Comparison of ENCODE assay signal across 14 cellular contexts in genomic region chr2:232339121-232340081, GRCh38. TPM values are rescaled to one million over a fixed set of nuclear protein-coding genes. Genes with fewer than 3 reads are reported as not detected.
A peak's percentile ranks its signal among the peaks of the same experiment; 100 is the strongest.
DNase-seq lines count a peak whose midpoint lies in the region; ATAC-seq, FAIRE-seq and TF ChIP-seq lines count a peak whose summit lies in the region.
"Had no signal": no experiment of that assay in that cellular context is flagged by ENCODE, and none has a peak within 500 bp of the region (broad histone marks: within the 10 kb centered on the region; RNA-seq: fewer than 3 reads in every experiment).

No MANE protein-coding gene starts in this region.

- ATAC-seq in stimulated activated naive CD8-positive, alpha-beta T cell treated with anti-CD3 and anti-CD28 coated beads, Interleukin-15, amount 100 ng/mL, for 72 hours: no peak
- ATAC-seq in stimulated activated naive CD8-positive, alpha-beta T cell treated with anti-CD3 and anti-CD28 coated beads, Interleukin-15, Interleukin-2, amounts not matched to agents 100 U/mL and 50 U/mL, for 24 hours: no peak
- no peak for ATAC-seq in activated naive CD4-positive, alpha-beta T cell treated with anti-CD3 and anti-CD28 coated beads, Interleukin-2, amount 50 U/mL, for 72 hours
- ATAC-seq in HG03039 (IDR thresholded peaks at IDR 0.05; ENCODE audit: unreplicated experiment) (no peak), GM19035 (IDR thresholded peaks at IDR 0.05; ENCODE audit: unreplicated experiment) (no peak)
- ATAC-seq: stimulated activated memory B cell treated with anti-CD40 and anti-IgM and Interleukin-4, amounts not matched to agents 10 μg/mL and 1 μg/mL and 100 μg/mL, for 72 hours had no signal

- H3K36me3 ChIP-seq in keratinocyte (ENCODE audit: control insufficient read depth in 2 of 2, extremely low read depth in 1 of 2, insufficient read depth in 2 of 2, low read length in 2 of 2): peaks cover 0 to 1% of the 10 kb centered on the region in 2 experiments
- H3K36me3 ChIP-seq: Peyer's patch had no signal

- no peak overlapping the region for H3K4me2 ChIP-seq in keratinocyte (ENCODE audit: control insufficient read depth, extremely low read depth, insufficient read depth, low read depth, low read length)
- H3K4me2 ChIP-seq: BLaER1 treated with 17β-estradiol and CSF1 and Interleukin-3, amounts not matched to agents 10 nM and 100 nM had no signal

- FAIRE-seq in keratinocyte (lab: Jason Lieb, UNC): no peak

- H3K9me1 ChIP-seq in keratinocyte (ENCODE audit: control insufficient read depth, extremely low read depth, insufficient read depth, low read length): no peaks in the 10 kb centered on the region

- no peak overlapping the region for H3K4me3 ChIP-seq in keratinocyte (ENCODE audit: control insufficient read depth in 2 of 3, extremely low read depth in 1 of 3, insufficient read depth in 2 of 3, low read depth in 1 of 3, low read length in 3 of 3)
- H3K4me3 ChIP-seq: BLaER1 treated with 17β-estradiol and CSF1 and Interleukin-3, amounts not matched to agents 10 nM and 100 nM; Peyer's patch had no signal

- H3K4me1 Mint-ChIP-seq in stimulated activated naive CD8-positive, alpha-beta T cell treated with anti-CD3 and anti-CD28 coated beads, Interleukin-15, amount 100 ng/mL, for 72 hours: peaks cover 7% of the 10 kb centered on the region
- H3K4me1 Mint-ChIP-seq: stimulated activated memory B cell treated with anti-CD40 and anti-IgM and Interleukin-4, amounts not matched to agents 10 μg/mL and 1 μg/mL and 100 μg/mL, for 72 hours had no signal

- no peak for DNase-seq in stimulated activated naive CD8-positive, alpha-beta T cell treated with anti-CD3 and anti-CD28 coated beads, Interleukin-15, amount 100 ng/mL, for 72 hours
- DNase-seq in stimulated activated naive CD8-positive, alpha-beta T cell treated with anti-CD3 and anti-CD28 coated beads, Interleukin-15, Interleukin-2, amounts not matched to agents 100 U/mL and 50 U/mL, for 24 hours: no peak
- DNase-seq in activated naive CD4-positive, alpha-beta T cell treated with anti-CD3 and anti-CD28 coated beads, Interleukin-2, amount 50 U/mL, for 72 hours (ENCODE audit: low spot score in 2 of 2): peak in 1 of 2 donors; percentile 47
- DNase-seq in keratinocyte (ENCODE audit: low read depth, low spot score) (no peak), amniotic stem cell (lab: John Stamatoyannopoulos, UW) (no peak)
- no peak for DNase-seq in central memory CD4-positive, alpha-beta T cell
- DNase-seq: anterior cingulate cortex had no signal

- no peaks in the 10 kb centered on the region for H3K9me3 Mint-ChIP-seq in stimulated activated naive CD8-positive, alpha-beta T cell treated with anti-CD3 and anti-CD28 coated beads, Interleukin-15, amount 100 ng/mL, for 72 hours
- H3K9me3 Mint-ChIP-seq in activated naive CD4-positive, alpha-beta T cell treated with anti-CD3 and anti-CD28 coated beads, Interleukin-2, amount 50 U/mL, for 72 hours: no peaks in the 10 kb centered on the region
- H3K9me3 Mint-ChIP-seq: T-helper 2 cell treated with Interferon-gamma antibody and Interleukin-4, amounts not matched to agents 5 μg/mL and 100 μg/mL, for 36 hours had no signal

- no peaks in the 10 kb centered on the region for H3K27me3 Mint-ChIP-seq in stimulated activated naive CD8-positive, alpha-beta T cell treated with anti-CD3 and anti-CD28 coated beads, Interleukin-15, amount 100 ng/mL, for 72 hours
- H3K27me3 Mint-ChIP-seq: stimulated activated memory B cell treated with anti-CD40 and anti-IgM and Interleukin-4, amounts not matched to agents 10 μg/mL and 1 μg/mL and 100 μg/mL, for 72 hours had no signal

- no peaks in the 10 kb centered on the region for H3K9me3 ChIP-seq in keratinocyte (ENCODE audit: control insufficient read depth, low read depth, low read length)
- H3K9me3 ChIP-seq: BLaER1 treated with 17β-estradiol and CSF1 and Interleukin-3, amounts not matched to agents 10 nM and 100 nM; Peyer's patch had no signal

- no peak overlapping the region for H2AFZ ChIP-seq in keratinocyte (ENCODE audit: control insufficient read depth, low read length)

- H3K4me1 ChIP-seq in keratinocyte (ENCODE audit: control insufficient read depth, extremely low read depth, insufficient read depth, low read length): no peaks in the 10 kb centered on the region
- H3K4me1 ChIP-seq: Peyer's patch had no signal

- no peaks in the 10 kb centered on the region for H3K79me2 ChIP-seq in keratinocyte (ENCODE audit: control insufficient read depth, insufficient read depth, low read length)

- no peaks in the 10 kb centered on the region for H4K20me1 ChIP-seq in keratinocyte (ENCODE audit: control insufficient read depth, extremely low read depth, insufficient read depth, low read length)

- H3K27me3 ChIP-seq in keratinocyte (ENCODE audit: control insufficient read depth, extremely low read depth, insufficient read depth, low read length): no peaks in the 10 kb centered on the region
- H3K27me3 ChIP-seq: BLaER1 treated with 17β-estradiol and CSF1 and Interleukin-3, amounts not matched to agents 10 nM and 100 nM; Peyer's patch had no signal

- no peak overlapping the region for H3K27ac ChIP-seq in keratinocyte (ENCODE audit: control insufficient read depth, insufficient read depth, low read length)
- H3K27ac ChIP-seq: BLaER1 treated with 17β-estradiol and CSF1 and Interleukin-3, amounts not matched to agents 10 nM and 100 nM; HL-60; Peyer's patch had no signal

- H3K9ac ChIP-seq in keratinocyte (ENCODE audit: control insufficient read depth, extremely low read depth, insufficient read depth, low read length): no peak overlapping the region
- H3K9ac ChIP-seq: BLaER1 treated with 17β-estradiol and CSF1 and Interleukin-3, amounts not matched to agents 10 nM and 100 nM had no signal

- dilution Hi-C loops in keratinocyte (cut with MboI; ENCODE audit: extremely low pct_ligation_motif_present, low sequenced_read_pairs): no loop called here

- H3K36me3 Mint-ChIP-seq in activated naive CD4-positive, alpha-beta T cell treated with anti-CD3 and anti-CD28 coated beads, Interleukin-2, amount 50 U/mL, for 72 hours: no peaks in the 10 kb centered on the region

- TF ChIP-seq CTCF in keratinocyte (optimal IDR thresholded peaks at IDR 0.05 in 1 of 3, IDR thresholded peaks at IDR 0.05 in 1 of 3, conservative IDR thresholded peaks at IDR 0.05 in 1 of 3; ENCODE audit: extremely low read depth in 1 of 3, insufficient read depth in 2 of 3, low read length in 3 of 3): peak in 2 of 3 experiments; percentile 8 to 21

- H3K4me3 Mint-ChIP-seq in stimulated activated naive CD8-positive, alpha-beta T cell treated with anti-CD3 and anti-CD28 coated beads, Interleukin-15, amount 100 ng/mL, for 72 hours: no peak overlapping the region
- H3K4me3 Mint-ChIP-seq: stimulated activated memory B cell treated with anti-CD40 and anti-IgM and Interleukin-4, amounts not matched to agents 10 μg/mL and 1 μg/mL and 100 μg/mL, for 72 hours; T-helper 2 cell treated with Interferon-gamma antibody and Interleukin-4, amounts not matched to agents 5 μg/mL and 100 μg/mL, for 36 hours had no signal

- peak overlapping the region; percentile 19 to 73 for H3K27ac Mint-ChIP-seq in stimulated activated naive CD8-positive, alpha-beta T cell treated with anti-CD3 and anti-CD28 coated beads, Interleukin-15, amount 100 ng/mL, for 72 hours
- peak overlapping the region; percentile 54 to 89 for H3K27ac Mint-ChIP-seq in activated naive CD4-positive, alpha-beta T cell treated with anti-CD3 and anti-CD28 coated beads, Interleukin-2, amount 50 U/mL, for 72 hours
- H3K27ac Mint-ChIP-seq: stimulated activated memory B cell treated with anti-CD40 and anti-IgM and Interleukin-4, amounts not matched to agents 10 μg/mL and 1 μg/mL and 100 μg/mL, for 72 hours; T-helper 2 cell treated with Interferon-gamma antibody and Interleukin-4, amounts not matched to agents 5 μg/mL and 100 μg/mL, for 36 hours had no signal

RNA-seq across cellular contexts. Expression of gene ALPP, which starts 39.1 kb away (rescaled TPM):
- under 1 TPM; 0.16 to 0.53 TPM for total RNA-seq in activated naive CD4-positive, alpha-beta T cell treated with anti-CD3 and anti-CD28 coated beads, Interleukin-2, amount 50 U/mL, for 72 hours
- not detected in 3 replicates for polyA plus RNA-seq in keratinocyte
- not detected for polyA plus RNA-seq in keratinocyte (2011; ENCODE audit: low read depth)
- polyA plus RNA-seq in keratinocyte (2011; cell fraction: cytosol; rRNA removed): not detected in 2 replicates
- polyA plus RNA-seq in keratinocyte (2011; cell fraction: nucleus; rRNA removed): not detected in 2 replicates
- polyA plus RNA-seq in keratinocyte (2012; ENCODE audit: low replicate concordance): not detected in 2 replicates
- polyA minus RNA-seq in keratinocyte: not detected in 3 replicates
- polyA minus RNA-seq in keratinocyte (2011; cell fraction: cytosol; rRNA and poly(A)+ RNA removed): not detected
- not detected in 2 replicates for polyA minus RNA-seq in keratinocyte (2011; cell fraction: nucleus; rRNA and poly(A)+ RNA removed)
- total RNA-seq: Peyer's patch had no signal
